8 cellular contexts compared by ENCODE assay signal in the genomic region with DNA sequence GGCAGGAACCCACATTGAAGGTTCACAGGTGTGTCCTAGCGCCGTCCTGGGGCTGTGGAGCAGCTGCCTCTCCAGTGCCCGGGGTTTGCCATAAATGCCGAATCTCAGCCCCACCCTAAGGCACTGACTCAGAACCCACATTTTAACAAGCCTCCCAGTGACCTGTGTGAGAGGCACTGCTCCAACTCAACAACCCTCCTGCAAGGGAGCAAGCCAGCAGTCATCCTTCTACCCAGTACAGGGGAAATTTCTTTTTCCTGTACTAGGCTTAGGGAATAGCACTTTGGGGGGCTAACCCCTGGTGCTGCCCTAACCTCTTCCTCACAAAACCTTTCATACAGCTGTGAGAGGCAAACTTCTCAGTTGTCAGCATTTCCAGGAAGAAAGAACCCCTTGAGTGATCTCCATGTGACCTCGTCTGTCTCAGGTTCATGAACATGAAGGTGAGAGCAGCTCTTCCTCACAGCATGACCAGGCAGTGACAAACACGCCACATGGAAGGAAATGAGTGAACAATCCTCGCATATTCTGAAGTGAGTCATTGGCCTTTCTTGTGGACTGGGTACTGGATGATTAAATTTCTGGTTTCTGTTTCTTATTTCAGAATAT. TPM values are rescaled to one million over a fixed set of nuclear protein-coding genes. Genes with fewer than 3 reads are reported as not detected.
DNase-seq lines count a peak whose midpoint lies in the region; ATAC-seq, FAIRE-seq and TF ChIP-seq lines count a peak whose summit lies in the region.

No MANE protein-coding gene starts in this region.

- peak overlapping the region; percentile 40 for H3K9ac ChIP-seq in endothelial cell of umbilical vein (replicated peaks; ENCODE audit: extremely low read depth, insufficient read depth, low read length)

- peak; percentile 99 for FAIRE-seq in endothelial cell of umbilical vein (lab: Jason Lieb, UNC)

- ATAC-seq in HG02678 (IDR thresholded peaks at IDR 0.05; ENCODE audit: unreplicated experiment) (peak; percentile 74), Panc1 (peak; percentile 86)

- POLR2A ChIA-PET in Panc1 (lab: Charles Lee) (no interaction called here), endothelial cell of umbilical vein (lab: Charles Lee) (no interaction called here)

- H3K27me3 ChIP-seq in Panc1 (ENCODE audit: control insufficient read depth, insufficient read depth, low read length) (no peaks in the 10 kb centered on the region), endothelial cell of umbilical vein (ENCODE audit: control insufficient read depth in 2 of 2, insufficient read depth in 2 of 2, low read length in 2 of 2) (no peaks in the 10 kb centered on the region)

- no peaks in the 10 kb centered on the region for H3K79me2 ChIP-seq in endothelial cell of umbilical vein (ENCODE audit: control insufficient read depth, insufficient read depth, low read length)

- peak; percentile 54 for DNase-seq in NK-92 treated with Interleukin-12 subunit alpha and Interleukin-12 subunit beta, amount 100 ng/mL, for 24 hours (lab: John Stamatoyannopoulos, UW)
- DNase-seq in NK-92 (lab: John Stamatoyannopoulos, UW; ENCODE audit: unreplicated experiment) (no peak), Panc1 (ENCODE audit: low read depth, low spot score) (peak; percentile 87), endothelial cell of umbilical vein (ENCODE audit: low read depth, low spot score) (peak; percentile 77), NCI-H1694 (lab: John Stamatoyannopoulos, UW) (no peak)
- DNase-seq in stimulated activated CD4-positive, alpha-beta T cell treated with anti-CD3 and anti-CD28 coated beads, Interleukin-2, amount 100 ng/mL, for 24 hours = peak; percentile 53 to 59
- DNase-seq in effector CD4-positive, alpha-beta T cell = no peak

- H3K4me3 ChIP-seq in Panc1 (ENCODE audit: low read depth in 2 of 2, low read length in 2 of 2) (peak overlapping the region in 1 of 2 experiments; percentile 27; a peak in 2 of 4 replicates), endothelial cell of umbilical vein (replicated peaks in 1 of 3; ENCODE audit: insufficient read depth in 1 of 3, low read depth in 1 of 3, low read length in 3 of 3) (no peak overlapping the region)

- no peaks in the 10 kb centered on the region for H3K36me3 ChIP-seq in Panc1 (ENCODE audit: control insufficient read depth, insufficient read depth, low read length)
- no peaks in the 10 kb centered on the region for H3K36me3 ChIP-seq in endothelial cell of umbilical vein (ENCODE audit: control insufficient read depth in 2 of 2, extremely low read depth in 1 of 2, insufficient read depth in 2 of 2, low read length in 2 of 2)

- TF ChIP-seq POLR2A in endothelial cell of umbilical vein (IDR thresholded peaks at IDR 0.05; ENCODE audit: low read depth, low read length) = no peak

- BruUV-seq in Panc1 (replicated peaks; lab: Mats Ljungman, UMichigan) (no TSS peak), endothelial cell of umbilical vein (replicated peaks; lab: Mats Ljungman, UMichigan) (TSS peak; percentile 88)

- H3K9me3 ChIP-seq in Panc1 (ENCODE audit: control insufficient read depth, insufficient read depth, low read depth, low read length) = no peaks in the 10 kb centered on the region
- H3K9me3 ChIP-seq in endothelial cell of umbilical vein (replicated peaks; ENCODE audit: control insufficient read depth, insufficient read depth, low read length) = no peaks in the 10 kb centered on the region

- dilution Hi-C loops in endothelial cell of umbilical vein (cut with MboI; ENCODE audit: extremely low pct_ligation_motif_present, low sequenced_read_pairs) = no loop called here

- H3K4me1 ChIP-seq in Panc1 (ENCODE audit: control insufficient read depth, insufficient read depth, low read length) (peaks cover 27% of the 10 kb centered on the region), endothelial cell of umbilical vein (ENCODE audit: control insufficient read depth, extremely low read depth, insufficient read depth, low read length) (peaks cover 27% of the 10 kb centered on the region)

- no peaks in the 10 kb centered on the region for H4K20me1 ChIP-seq in endothelial cell of umbilical vein (replicated peaks; ENCODE audit: control insufficient read depth, extremely low read depth, insufficient read depth, low read length)

- intact Hi-C loops in Panc1 (cut with micrococcal nuclease; ENCODE audit: unreplicated experiment) (no loop called here), endothelial cell of umbilical vein (cut with micrococcal nuclease) (loop anchor here (1.0 to 5.0 kb wide), 3 partner anchors 12 to 109 kb away; a partner anchor contains a TSS)

- CTCF ChIA-PET in Panc1 (lab: Charles Lee) (no interaction called here), endothelial cell of umbilical vein (lab: Charles Lee) (interaction anchor here (0.7 to 3.3 kb wide), 8 partner anchors 12 to 152 kb away, joined by 3 to 18 read pairs (median 12); a partner anchor contains a TSS)

- H3K9me1 ChIP-seq in endothelial cell of umbilical vein (replicated peaks; ENCODE audit: control insufficient read depth, extremely low read depth, insufficient read depth, low read length) = no peaks in the 10 kb centered on the region

- in situ Hi-C loops in Panc1 (cut with HindIII; ENCODE audit: low pct_unique_long_range_greater_than_20kb, low sequenced_read_pairs) = no loop called here

- no peak overlapping the region for H2AFZ ChIP-seq in endothelial cell of umbilical vein (ENCODE audit: low read depth, low read length)

- H3K27ac ChIP-seq in Panc1 (ENCODE audit: low read length) = peak overlapping the region; percentile 80
- peak overlapping the region; percentile 85 for H3K27ac ChIP-seq in endothelial cell of umbilical vein (ENCODE audit: insufficient read depth, low read depth, low read length)

- H3K4me2 ChIP-seq in endothelial cell of umbilical vein (ENCODE audit: insufficient read depth, low read length) = peak overlapping the region; percentile 6

- TF ChIP-seq CTCF in Panc1 (IDR thresholded peaks at IDR 0.05) (no peak), endothelial cell of umbilical vein (IDR thresholded peaks at IDR 0.05; ENCODE audit: extremely low read depth in 1 of 2, insufficient read depth in 1 of 2, low read depth in 1 of 2, low read length in 2 of 2) (no peak)

TF ChIP-seq in endothelial cell of umbilical vein, 7 proteins besides CTCF, POLR2A, EP300 and RAD21:
- TF ChIP-seq POLR2AphosphoS5 (IDR thresholded peaks at IDR 0.05; ENCODE audit: insufficient read depth, low read depth, low read length) = peak; percentile 78
- TF ChIP-seq GATA2 (IDR thresholded peaks at IDR 0.05; ENCODE audit: insufficient read depth, insufficient read length, low read depth, low read length) = peak; percentile 56
- TF ChIP-seq EZH2 (IDR thresholded peaks at IDR 0.05; ENCODE audit: borderline replicate concordance, low read depth, low read length, severe bottlenecking) = no peak
- peak; percentile 92 for TF ChIP-seq JUN (IDR thresholded peaks at IDR 0.05; ENCODE audit: borderline replicate concordance, insufficient read depth, insufficient read length, low read depth)
- TF ChIP-seq, protein P1, sequence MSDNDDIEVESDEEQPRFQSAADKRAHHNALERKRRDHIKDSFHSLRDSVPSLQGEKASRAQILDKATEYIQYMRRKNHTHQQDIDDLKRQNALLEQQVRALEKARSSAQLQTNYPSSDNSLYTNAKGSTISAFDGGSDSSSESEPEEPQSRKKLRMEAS (IDR thresholded peaks at IDR 0.05; ENCODE audit: insufficient read depth, insufficient read length) = peak; percentile 30
- peak; percentile 67 for TF ChIP-seq MYC (IDR thresholded peaks at IDR 0.05; ENCODE audit: low read depth, low read length)
- TF ChIP-seq FOS (IDR thresholded peaks at IDR 0.05; ENCODE audit: borderline replicate concordance, insufficient read depth, low read length) = peak; percentile 98

RNA-seq across cellular contexts. Expression of a gene that starts 11.4 kb away (rescaled TPM):
- total RNA-seq in Panc1 (2021; ENCODE audit: unreplicated experiment) = 33.9 TPM
- 22.4 TPM for polyA plus RNA-seq in Panc1 (2012; ENCODE audit: insufficient read length)
- 31.2 and 32.9 TPM in 2 replicates for total RNA-seq in endothelial cell of umbilical vein
- polyA plus RNA-seq in endothelial cell of umbilical vein = 15.6 and 17.5 TPM in 2 replicates
- 25.3 and 26.5 TPM in 2 replicates for polyA plus RNA-seq in endothelial cell of umbilical vein (2011; cell fraction: cytosol; rRNA removed)
- polyA plus RNA-seq in endothelial cell of umbilical vein (2011; cell fraction: nucleus; rRNA removed) = 36.3 and 37.1 TPM in 2 replicates
- polyA plus RNA-seq in endothelial cell of umbilical vein (2012) = 32.6 and 38.1 TPM in 2 replicates
- polyA minus RNA-seq in endothelial cell of umbilical vein = 18.1 and 19.7 TPM in 2 replicates
- 69.6 TPM for polyA minus RNA-seq in endothelial cell of umbilical vein (2011; cell fraction: cytosol; rRNA and poly(A)+ RNA removed)
- 30.1 and 38.1 TPM in 2 replicates for polyA minus RNA-seq in endothelial cell of umbilical vein (2011; cell fraction: nucleus; rRNA and poly(A)+ RNA removed)

Comparison
In these comparisons a context has a peak if more than half of its experiments do, and no peak if none do; other contexts are left out.
1. DNase-seq: peak in NK-92 treated with Interleukin-12 subunit alpha and Interleukin-12 subunit beta, amount 100 ng/mL, for 24 hours (single experiment), Panc1 (single experiment), endothelial cell of umbilical vein (single experiment) and stimulated activated CD4-positive, alpha-beta T cell treated with anti-CD3 and anti-CD28 coated beads, Interleukin-2, amount 100 ng/mL, for 24 hours (2 of 2); none in NK-92 (single experiment), effector CD4-positive, alpha-beta T cell (single experiment) and NCI-H1694 (single experiment).